ENCODE assay signal across 2 cellular contexts in the genomic region with DNA sequence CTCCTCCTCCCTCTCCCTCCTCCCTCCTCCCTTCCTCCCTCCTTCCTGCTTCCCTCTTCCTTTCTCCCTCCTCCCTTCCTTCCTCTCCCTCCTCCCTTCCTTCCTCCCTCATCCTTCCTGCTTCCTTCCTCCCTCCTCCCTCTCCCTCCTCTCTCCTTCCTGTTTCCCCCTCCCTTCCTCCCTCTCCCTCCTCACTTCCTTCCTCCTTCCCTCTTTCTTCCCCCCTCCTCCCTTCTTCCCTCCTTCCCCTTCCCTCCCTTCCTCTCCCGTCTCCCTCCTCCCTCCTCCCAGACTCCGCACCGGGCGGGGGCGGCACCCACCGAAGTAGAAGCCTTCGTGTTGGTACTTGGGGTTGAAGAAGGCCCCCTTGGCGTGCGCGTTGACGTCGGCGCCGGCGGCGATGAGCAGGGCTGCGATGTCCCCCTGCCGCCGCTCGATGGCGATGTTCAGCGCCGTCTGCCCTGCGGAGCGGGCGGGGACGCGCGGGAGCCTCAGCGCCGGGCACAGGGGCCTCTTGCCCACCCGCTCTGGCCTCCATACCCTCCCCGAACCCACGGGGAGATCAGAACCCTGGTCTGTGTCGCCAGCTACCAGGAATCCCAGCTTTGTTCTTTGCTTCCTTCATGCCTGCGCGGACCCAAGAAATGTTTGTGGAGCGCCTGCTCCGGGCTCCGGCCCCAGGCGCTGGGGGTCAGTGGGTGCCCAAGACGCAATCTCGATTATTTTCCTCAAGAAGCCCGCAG.
TF ChIP-seq lines count a peak whose summit lies in the region.

No MANE protein-coding gene starts in this region.

TF ChIP-seq in HEK293T, 16 proteins besides CTCF, POLR2A, EP300 and RAD21:
- TF ChIP-seq NFRKB (IDR thresholded peaks at IDR 0.05) = no peak
- TF ChIP-seq SP1 (IDR thresholded peaks at IDR 0.05) = no peak
- no peak for TF ChIP-seq ZNF384 (IDR thresholded peaks at IDR 0.05)
- TF ChIP-seq TARDBP (IDR thresholded peaks at IDR 0.05) = no peak
- peak; percentile 92 for TF ChIP-seq L3MBTL2 (conservative IDR thresholded peaks at IDR 0.05)
- no peak for TF ChIP-seq BHLHE40 (IDR thresholded peaks at IDR 0.05; ENCODE audit: borderline replicate concordance)
- peak; percentile 79 for TF ChIP-seq PKNOX1 (IDR thresholded peaks at IDR 0.05)
- TF ChIP-seq ARNT (IDR thresholded peaks at IDR 0.05) = 0 out of 2 replicates have a peak, but pooled peaks have one; percentile 19
- 0 out of 2 replicates have a peak, but pooled peaks have one; percentile 49 for TF ChIP-seq HDGF (IDR thresholded peaks at IDR 0.05; ENCODE audit: borderline replicate concordance)
- no peak for TF ChIP-seq FOXA1 (IDR thresholded peaks at IDR 0.05)
- TF ChIP-seq LEF1 (IDR thresholded peaks at IDR 0.05; ENCODE audit: borderline replicate concordance) = no peak
- no peak for TF ChIP-seq CTBP1 (IDR thresholded peaks at IDR 0.05; ENCODE audit: borderline replicate concordance)
- TF ChIP-seq FOXM1 (IDR thresholded peaks at IDR 0.05; ENCODE audit: borderline replicate concordance) = no peak; the same call in 1 of the 2 replicates
- TF ChIP-seq FOXK2 (IDR thresholded peaks at IDR 0.05) = no peak
- TF ChIP-seq ELF4 (IDR thresholded peaks at IDR 0.05) = no peak
- TF ChIP-seq SUZ12 (IDR thresholded peaks at IDR 0.05) = no peak

TF ChIP-seq in GM12878, 131 proteins besides CTCF, POLR2A, EP300 and RAD21 (continued from another document):
- TF ChIP-seq EGR1 (IDR thresholded peaks at IDR 0.05; ENCODE audit: borderline replicate concordance in 1 of 2, low read depth in 2 of 2, low read length in 2 of 2) (peak; percentile 8 to 55), NR2C1 (IDR thresholded peaks at IDR 0.05) (no peak), ZNF274 (IDR thresholded peaks at IDR 0.05; ENCODE audit: insufficient read depth, insufficient read length) (no peak), TCF3 (IDR thresholded peaks at IDR 0.05; ENCODE audit: borderline replicate concordance, insufficient read depth, low read depth, low read length) (no peak), SREBF2 (IDR thresholded peaks at IDR 0.05; ENCODE audit: low read length) (no peak), RUNX3 (IDR thresholded peaks at IDR 0.05; ENCODE audit: low read length) (no peak), RBBP5 (conservative IDR thresholded peaks at IDR 0.05) (no peak), LARP7 (IDR thresholded peaks at IDR 0.05) (no peak), HDGF (IDR thresholded peaks at IDR 0.05) (peak; percentile 75; the same call in 1 of the 2 replicates), NRF1 (conservative IDR thresholded peaks at IDR 0.05; ENCODE audit: low read depth, low read length) (no peak), IKZF2 (IDR thresholded peaks at IDR 0.05) (peak; percentile 17 to 38; a peak in 2 of 4 replicates), RCOR1 (conservative IDR thresholded peaks at IDR 0.05; ENCODE audit: low read depth, low read length) (no peak), BACH1 (IDR thresholded peaks at IDR 0.05; ENCODE audit: borderline replicate concordance) (no peak), SMC3 (IDR thresholded peaks at IDR 0.05; ENCODE audit: borderline replicate concordance, low read length) (peak; percentile 34; the same call in 1 of the 2 replicates), CHD4 (IDR thresholded peaks at IDR 0.05) (no peak), STAT3 (IDR thresholded peaks at IDR 0.05; ENCODE audit: low read depth, low read length) (no peak), NFXL1 (IDR thresholded peaks at IDR 0.05; ENCODE audit: borderline replicate concordance) (peak; percentile 96), SIN3A (IDR thresholded peaks at IDR 0.05; ENCODE audit: low read depth, low read length) (no peak), SMARCA5 (IDR thresholded peaks at IDR 0.05) (peak; percentile 22; the same call in 1 of the 2 replicates), NBN (IDR thresholded peaks at IDR 0.05) (0 out of 2 replicates have a peak, but pooled peaks have one; percentile 37), ESRRA (IDR thresholded peaks at IDR 0.05; ENCODE audit: low read length) (no peak), MEF2A (IDR thresholded peaks at IDR 0.05; ENCODE audit: insufficient read depth, low read depth, low read length) (no peak), SUZ12 (IDR thresholded peaks at IDR 0.05; ENCODE audit: unreplicated experiment) (no peak), PKNOX1 (IDR thresholded peaks at IDR 0.05) (peak; percentile 42; the same call in 1 of the 2 replicates), MTA2 (IDR thresholded peaks at IDR 0.05; ENCODE audit: low read depth) (no peak), CREB1 (IDR thresholded peaks at IDR 0.05; ENCODE audit: low read depth) (peak; percentile 62; the same call in 1 of the 2 replicates), JUNB (IDR thresholded peaks at IDR 0.05) (no peak), CREM (IDR thresholded peaks at IDR 0.05; ENCODE audit: low read depth) (no peak), ETV6 (conservative IDR thresholded peaks at IDR 0.05 in 1 of 2, IDR thresholded peaks at IDR 0.05 in 1 of 2; ENCODE audit: borderline replicate concordance in 1 of 2, low read depth in 1 of 2) (peak in 1 of 2 experiments; percentile 79; a peak in 2 of 4 replicates)
- TF ChIP-seq, protein P1, sequence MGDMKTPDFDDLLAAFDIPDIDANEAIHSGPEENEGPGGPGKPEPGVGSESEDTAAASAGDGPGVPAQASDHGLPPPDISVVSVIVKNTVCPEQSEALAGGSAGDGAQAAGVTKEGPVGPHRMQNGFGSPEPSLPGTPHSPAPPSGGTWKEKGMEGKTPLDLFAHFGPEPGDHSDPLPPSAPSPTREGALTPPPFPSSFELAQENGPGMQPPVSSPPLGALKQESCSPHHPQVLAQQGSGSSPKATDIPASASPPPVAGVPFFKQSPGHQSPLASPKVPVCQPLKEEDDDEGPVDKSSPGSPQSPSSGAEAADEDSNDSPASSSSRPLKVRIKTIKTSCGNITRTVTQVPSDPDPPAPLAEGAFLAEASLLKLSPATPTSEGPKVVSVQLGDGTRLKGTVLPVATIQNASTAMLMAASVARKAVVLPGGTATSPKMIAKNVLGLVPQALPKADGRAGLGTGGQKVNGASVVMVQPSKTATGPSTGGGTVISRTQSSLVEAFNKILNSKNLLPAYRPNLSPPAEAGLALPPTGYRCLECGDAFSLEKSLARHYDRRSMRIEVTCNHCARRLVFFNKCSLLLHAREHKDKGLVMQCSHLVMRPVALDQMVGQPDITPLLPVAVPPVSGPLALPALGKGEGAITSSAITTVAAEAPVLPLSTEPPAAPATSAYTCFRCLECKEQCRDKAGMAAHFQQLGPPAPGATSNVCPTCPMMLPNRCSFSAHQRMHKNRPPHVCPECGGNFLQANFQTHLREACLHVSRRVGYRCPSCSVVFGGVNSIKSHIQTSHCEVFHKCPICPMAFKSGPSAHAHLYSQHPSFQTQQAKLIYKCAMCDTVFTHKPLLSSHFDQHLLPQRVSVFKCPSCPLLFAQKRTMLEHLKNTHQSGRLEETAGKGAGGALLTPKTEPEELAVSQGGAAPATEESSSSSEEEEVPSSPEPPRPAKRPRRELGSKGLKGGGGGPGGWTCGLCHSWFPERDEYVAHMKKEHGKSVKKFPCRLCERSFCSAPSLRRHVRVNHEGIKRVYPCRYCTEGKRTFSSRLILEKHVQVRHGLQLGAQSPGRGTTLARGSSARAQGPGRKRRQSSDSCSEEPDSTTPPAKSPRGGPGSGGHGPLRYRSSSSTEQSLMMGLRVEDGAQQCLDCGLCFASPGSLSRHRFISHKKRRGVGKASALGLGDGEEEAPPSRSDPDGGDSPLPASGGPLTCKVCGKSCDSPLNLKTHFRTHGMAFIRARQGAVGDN (IDR thresholded peaks at IDR 0.05) = no peak
- TF ChIP-seq, protein P2, sequence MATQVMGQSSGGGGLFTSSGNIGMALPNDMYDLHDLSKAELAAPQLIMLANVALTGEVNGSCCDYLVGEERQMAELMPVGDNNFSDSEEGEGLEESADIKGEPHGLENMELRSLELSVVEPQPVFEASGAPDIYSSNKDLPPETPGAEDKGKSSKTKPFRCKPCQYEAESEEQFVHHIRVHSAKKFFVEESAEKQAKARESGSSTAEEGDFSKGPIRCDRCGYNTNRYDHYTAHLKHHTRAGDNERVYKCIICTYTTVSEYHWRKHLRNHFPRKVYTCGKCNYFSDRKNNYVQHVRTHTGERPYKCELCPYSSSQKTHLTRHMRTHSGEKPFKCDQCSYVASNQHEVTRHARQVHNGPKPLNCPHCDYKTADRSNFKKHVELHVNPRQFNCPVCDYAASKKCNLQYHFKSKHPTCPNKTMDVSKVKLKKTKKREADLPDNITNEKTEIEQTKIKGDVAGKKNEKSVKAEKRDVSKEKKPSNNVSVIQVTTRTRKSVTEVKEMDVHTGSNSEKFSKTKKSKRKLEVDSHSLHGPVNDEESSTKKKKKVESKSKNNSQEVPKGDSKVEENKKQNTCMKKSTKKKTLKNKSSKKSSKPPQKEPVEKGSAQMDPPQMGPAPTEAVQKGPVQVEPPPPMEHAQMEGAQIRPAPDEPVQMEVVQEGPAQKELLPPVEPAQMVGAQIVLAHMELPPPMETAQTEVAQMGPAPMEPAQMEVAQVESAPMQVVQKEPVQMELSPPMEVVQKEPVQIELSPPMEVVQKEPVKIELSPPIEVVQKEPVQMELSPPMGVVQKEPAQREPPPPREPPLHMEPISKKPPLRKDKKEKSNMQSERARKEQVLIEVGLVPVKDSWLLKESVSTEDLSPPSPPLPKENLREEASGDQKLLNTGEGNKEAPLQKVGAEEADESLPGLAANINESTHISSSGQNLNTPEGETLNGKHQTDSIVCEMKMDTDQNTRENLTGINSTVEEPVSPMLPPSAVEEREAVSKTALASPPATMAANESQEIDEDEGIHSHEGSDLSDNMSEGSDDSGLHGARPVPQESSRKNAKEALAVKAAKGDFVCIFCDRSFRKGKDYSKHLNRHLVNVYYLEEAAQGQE (IDR thresholded peaks at IDR 0.05; ENCODE audit: low read depth, low read length) = no peak
- TF ChIP-seq, protein P3, sequence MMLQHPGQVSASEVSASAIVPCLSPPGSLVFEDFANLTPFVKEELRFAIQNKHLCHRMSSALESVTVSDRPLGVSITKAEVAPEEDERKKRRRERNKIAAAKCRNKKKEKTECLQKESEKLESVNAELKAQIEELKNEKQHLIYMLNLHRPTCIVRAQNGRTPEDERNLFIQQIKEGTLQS (IDR thresholded peaks at IDR 0.05; ENCODE audit: borderline replicate concordance, extremely low read depth, low read depth, low read length) = no peak
